1 cellular context compared by ENCODE assay signal in genomic region chr17:81295031-81295677, GRCh38.
A peak's percentile ranks its signal among the peaks of the same experiment; 100 is the strongest.
TF ChIP-seq lines count a peak whose summit lies in the region.

Gene SLC38A10, minus strand, starts transcription at chr17:81295307. Its CDS starts 386 bp downstream, at chr17:81294921.

TF ChIP-seq in HepG2, 621 proteins besides CTCF, POLR2A, EP300 and RAD21 (continued from another document and continues in another):
- TF ChIP-seq ZNF281 (CRISPR knock-in tag; IDR thresholded peaks at IDR 0.05; ENCODE audit: borderline replicate concordance) (no peak; the same call in 1 of the 2 replicates), SNRNP70 (IDR thresholded peaks at IDR 0.05; ENCODE audit: low read depth, low read length) (no peak), HNRNPK (IDR thresholded peaks at IDR 0.05; ENCODE audit: low read depth, low read length, poor library complexity, severe bottlenecking) (peak; percentile 87), TSC22D2 (CRISPR knock-in tag; IDR thresholded peaks at IDR 0.05; ENCODE audit: borderline replicate concordance) (peak; percentile 48; the same call in 1 of the 2 replicates), ATM (IDR thresholded peaks at IDR 0.05; ENCODE audit: borderline replicate concordance) (no peak), SOX13 (IDR thresholded peaks at IDR 0.05) (peak; percentile 63; the same call in 1 of the 2 replicates), SOX13 (CRISPR knock-in tag; conservative IDR thresholded peaks at IDR 0.05 in 1 of 2, IDR thresholded peaks at IDR 0.05 in 1 of 2) (peak in 1 of 2 experiments; percentile 42; a peak in 2 of 4 replicates), CBX1 (IDR thresholded peaks at IDR 0.05; ENCODE audit: low read depth) (peak; percentile 61), BRCA1 (CRISPR knock-in tag; IDR thresholded peaks at IDR 0.05) (no peak), PRMT3 (CRISPR knock-in tag; IDR thresholded peaks at IDR 0.05; ENCODE audit: borderline replicate concordance, low read depth) (0 out of 2 replicates have a peak, but pooled peaks have one; percentile 54), MATR3 (CRISPR knock-in tag; IDR thresholded peaks at IDR 0.05) (no peak), FOSL2 (CRISPR knock-in tag; IDR thresholded peaks at IDR 0.05) (peak; percentile 6; the same call in 1 of the 2 replicates), SKIL (CRISPR knock-in tag; IDR thresholded peaks at IDR 0.05; ENCODE audit: borderline replicate concordance) (no peak; the same call in 1 of the 2 replicates), ZNF891 (CRISPR knock-in tag; IDR thresholded peaks at IDR 0.05) (peak; percentile 60), ZNF207 (IDR thresholded peaks at IDR 0.05; ENCODE audit: borderline replicate concordance) (no peak), GZF1 (CRISPR knock-in tag; IDR thresholded peaks at IDR 0.05) (no peak; the same call in 1 of the 2 replicates), NKX3-1 (CRISPR knock-in tag; IDR thresholded peaks at IDR 0.05) (peak; percentile 76; the same call in 1 of the 2 replicates), ZNF224 (CRISPR knock-in tag; IDR thresholded peaks at IDR 0.05) (0 out of 2 replicates have a peak, but pooled peaks have one; percentile 44), ZNF3 (CRISPR knock-in tag; IDR thresholded peaks at IDR 0.05) (no peak), SKI (IDR thresholded peaks at IDR 0.05; ENCODE audit: partially characterized antibody) (no peak), NCOA1 (CRISPR knock-in tag; IDR thresholded peaks at IDR 0.05) (peak; percentile 89), IRF1 (CRISPR knock-in tag; IDR thresholded peaks at IDR 0.05; ENCODE audit: low read depth) (no peak), TFAP4 (IDR thresholded peaks at IDR 0.05; ENCODE audit: borderline replicate concordance, low read depth) (peak; percentile 90), SOX5 (CRISPR knock-in tag; IDR thresholded peaks at IDR 0.05; ENCODE audit: borderline replicate concordance) (no peak), PAWR (CRISPR knock-in tag; IDR thresholded peaks at IDR 0.05; ENCODE audit: borderline replicate concordance) (no peak), POGZ (CRISPR knock-in tag; IDR thresholded peaks at IDR 0.05) (peak; percentile 75), SP140L (CRISPR knock-in tag; IDR thresholded peaks at IDR 0.05; ENCODE audit: borderline replicate concordance) (no peak), JARID2 (CRISPR knock-in tag; IDR thresholded peaks at IDR 0.05; ENCODE audit: insufficient replicate concordance) (peak; percentile 93), RFXANK (CRISPR knock-in tag; IDR thresholded peaks at IDR 0.05) (0 out of 2 replicates have a peak, but pooled peaks have one; percentile 19), SNAPC5 (CRISPR knock-in tag; IDR thresholded peaks at IDR 0.05; ENCODE audit: borderline replicate concordance) (no peak), SMAD9 (CRISPR knock-in tag; IDR thresholded peaks at IDR 0.05) (no peak; the same call in 1 of the 2 replicates), SMC3 (IDR thresholded peaks at IDR 0.05; ENCODE audit: low read length) (no peak), SPEN (CRISPR knock-in tag; IDR thresholded peaks at IDR 0.05; ENCODE audit: low read depth) (peak; percentile 57), TERF1 (CRISPR knock-in tag; IDR thresholded peaks at IDR 0.05) (no peak), PREB (CRISPR knock-in tag; IDR thresholded peaks at IDR 0.05) (no peak), ZBTB1 (CRISPR knock-in tag; IDR thresholded peaks at IDR 0.05; ENCODE audit: borderline replicate concordance) (no peak), RFX5 (IDR thresholded peaks at IDR 0.05; ENCODE audit: low read depth, low read length) (0 out of 2 replicates have a peak, but pooled peaks have one; percentile 26), KLF16 (CRISPR knock-in tag; IDR thresholded peaks at IDR 0.05) (peak in 1 of 2 experiments; percentile 54; a peak in 1 of 4 replicates), ZNF547 (CRISPR knock-in tag; IDR thresholded peaks at IDR 0.05) (peak; percentile 21; the same call in 1 of the 2 replicates), DR1 (CRISPR knock-in tag; IDR thresholded peaks at IDR 0.05) (peak; percentile 80), ZMYM2 (CRISPR knock-in tag; IDR thresholded peaks at IDR 0.05) (no peak), ZNF614 (CRISPR knock-in tag; IDR thresholded peaks at IDR 0.05; ENCODE audit: borderline replicate concordance) (no peak; the same call in 1 of the 2 replicates), GLI4 (CRISPR knock-in tag; IDR thresholded peaks at IDR 0.05; ENCODE audit: borderline replicate concordance) (peak; percentile 51; the same call in 1 of the 2 replicates), ZUFSP (CRISPR knock-in tag; IDR thresholded peaks at IDR 0.05; ENCODE audit: borderline replicate concordance) (no peak), ZNF563 (CRISPR knock-in tag; IDR thresholded peaks at IDR 0.05) (peak; percentile 68), DMTF1 (CRISPR knock-in tag; IDR thresholded peaks at IDR 0.05) (no peak), ZHX1 (CRISPR knock-in tag; IDR thresholded peaks at IDR 0.05; ENCODE audit: low read depth) (0 out of 2 replicates have a peak, but pooled peaks have one; percentile 24), U2AF1 (optimal IDR thresholded peaks at IDR 0.05; ENCODE audit: low read depth, low read length) (peak; percentile 31)
